Comparison of ENCODE assay signal across 1 cellular context in the genomic region with DNA sequence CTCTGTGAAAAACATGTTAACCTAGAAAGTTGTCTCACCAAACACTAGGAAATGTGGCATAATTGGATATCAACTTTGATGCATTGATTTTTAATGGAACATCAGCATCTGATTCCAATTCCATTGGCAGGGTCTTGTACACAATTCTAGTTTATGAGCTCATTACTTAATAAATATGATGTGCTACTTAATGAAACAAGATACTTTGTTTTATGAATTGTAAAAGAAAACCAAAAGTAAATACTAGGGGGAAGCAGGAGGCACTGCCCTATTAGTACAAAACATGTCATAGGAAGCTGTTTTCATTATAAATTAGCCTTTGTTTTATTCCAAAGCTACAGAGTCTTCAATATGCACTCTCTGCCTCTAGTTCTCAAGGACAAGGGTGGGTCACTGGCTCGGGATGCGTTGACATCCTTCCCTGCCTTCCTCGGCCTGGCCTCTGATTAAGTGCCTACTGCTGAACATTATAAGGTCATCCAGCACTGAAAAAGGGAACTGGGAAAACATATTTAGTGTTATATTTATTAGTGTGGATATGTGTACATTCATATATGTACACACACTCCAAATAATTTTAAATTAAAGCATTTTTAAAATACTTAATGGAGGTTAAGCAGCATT.
TF ChIP-seq lines count a peak whose summit lies in the region.

No MANE protein-coding gene starts in this region.

TF ChIP-seq in SK-N-SH treated with all-trans-retinoic acid at 6 μM for 48 hours, 23 proteins besides CTCF, POLR2A, EP300 and RAD21 (continued from another document):
- no peak for TF ChIP-seq ZNF565 (CRISPR knock-in tag; conservative IDR thresholded peaks at IDR 0.05; ENCODE audit: low read depth)
- TF ChIP-seq GLIS3 (CRISPR knock-in tag; IDR thresholded peaks at IDR 0.05): no peak
- no peak for TF ChIP-seq TCF4 (CRISPR knock-in tag; IDR thresholded peaks at IDR 0.05; ENCODE audit: borderline replicate concordance)
- no peak for TF ChIP-seq ZNF70 (CRISPR knock-in tag; IDR thresholded peaks at IDR 0.05)
- TF ChIP-seq ZFP30 (CRISPR knock-in tag; IDR thresholded peaks at IDR 0.05): no peak
- TF ChIP-seq, protein P1, sequence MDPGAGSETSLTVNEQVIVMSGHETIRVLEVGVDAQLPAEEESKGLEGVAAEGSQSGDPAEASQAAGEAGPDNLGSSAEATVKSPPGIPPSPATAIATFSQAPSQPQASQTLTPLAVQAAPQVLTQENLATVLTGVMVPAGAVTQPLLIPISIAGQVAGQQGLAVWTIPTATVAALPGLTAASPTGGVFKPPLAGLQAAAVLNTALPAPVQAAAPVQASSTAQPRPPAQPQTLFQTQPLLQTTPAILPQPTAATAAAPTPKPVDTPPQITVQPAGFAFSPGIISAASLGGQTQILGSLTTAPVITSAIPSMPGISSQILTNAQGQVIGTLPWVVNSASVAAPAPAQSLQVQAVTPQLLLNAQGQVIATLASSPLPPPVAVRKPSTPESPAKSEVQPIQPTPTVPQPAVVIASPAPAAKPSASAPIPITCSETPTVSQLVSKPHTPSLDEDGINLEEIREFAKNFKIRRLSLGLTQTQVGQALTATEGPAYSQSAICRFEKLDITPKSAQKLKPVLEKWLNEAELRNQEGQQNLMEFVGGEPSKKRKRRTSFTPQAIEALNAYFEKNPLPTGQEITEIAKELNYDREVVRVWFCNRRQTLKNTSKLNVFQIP (CRISPR knock-in tag; IDR thresholded peaks at IDR 0.05; ENCODE audit: borderline replicate concordance, low read depth): no peak
- TF ChIP-seq RARB (CRISPR knock-in tag; IDR thresholded peaks at IDR 0.05): no peak
